In genomic region chrX:77731821-77732419, GRCh38 we compare ENCODE assay signal across 1 cellular context.
TF ChIP-seq lines count a peak whose summit lies in the region.

No MANE protein-coding gene starts in this region.

TF ChIP-seq in HepG2, 621 proteins besides CTCF, POLR2A, EP300 and RAD21 (continued from another document):
- TF ChIP-seq MTERF4 (CRISPR knock-in tag; IDR thresholded peaks at IDR 0.05) = no peak
- TF ChIP-seq EZH2 (conservative IDR thresholded peaks at IDR 0.05; ENCODE audit: low read depth, low read length) = no peak
- peak; percentile 37 for TF ChIP-seq STAG1 (CRISPR knock-in tag; IDR thresholded peaks at IDR 0.05)
- no peak for TF ChIP-seq ZNF296 (CRISPR knock-in tag; conservative IDR thresholded peaks at IDR 0.05)
- TF ChIP-seq SNAI1 (CRISPR knock-in tag; IDR thresholded peaks at IDR 0.05; ENCODE audit: borderline replicate concordance) = no peak
- TF ChIP-seq ZNF562 (CRISPR knock-in tag; IDR thresholded peaks at IDR 0.05; ENCODE audit: borderline replicate concordance) = no peak
- TF ChIP-seq ZNF143 (CRISPR knock-in tag; IDR thresholded peaks at IDR 0.05) = no peak
- no peak for TF ChIP-seq CC2D1A (CRISPR knock-in tag; IDR thresholded peaks at IDR 0.05)
- TF ChIP-seq TEF (CRISPR knock-in tag; IDR thresholded peaks at IDR 0.05) = no peak
- TF ChIP-seq SETDB1 (CRISPR knock-in tag; IDR thresholded peaks at IDR 0.05; ENCODE audit: borderline replicate concordance) = no peak
- no peak for TF ChIP-seq TAF15 (IDR thresholded peaks at IDR 0.05; ENCODE audit: low read depth, low read length, poor library complexity, severe bottlenecking)
- no peak for TF ChIP-seq SOX13 (IDR thresholded peaks at IDR 0.05)
- 0 out of 4 replicates have a peak, but pooled peaks of 1 of the 2 experiments have one; percentile 16 for TF ChIP-seq SOX13 (CRISPR knock-in tag; conservative IDR thresholded peaks at IDR 0.05 in 1 of 2, IDR thresholded peaks at IDR 0.05 in 1 of 2)
- TF ChIP-seq JUND (CRISPR knock-in tag; IDR thresholded peaks at IDR 0.05) = no peak
- no peak for TF ChIP-seq NR2F6 (IDR thresholded peaks at IDR 0.05)
- TF ChIP-seq NR2F6 (CRISPR knock-in tag; IDR thresholded peaks at IDR 0.05) = 0 out of 2 replicates have a peak, but pooled peaks have one; percentile 18
- no peak for TF ChIP-seq SKIL (CRISPR knock-in tag; IDR thresholded peaks at IDR 0.05; ENCODE audit: borderline replicate concordance)
- no peak for TF ChIP-seq ZBTB46 (CRISPR knock-in tag; IDR thresholded peaks at IDR 0.05; ENCODE audit: borderline replicate concordance)
- TF ChIP-seq RBFOX2 (IDR thresholded peaks at IDR 0.05; ENCODE audit: low read depth, low read length) = no peak
- peak; percentile 30; the same call in 1 of the 2 replicates for TF ChIP-seq ARID4A (CRISPR knock-in tag; IDR thresholded peaks at IDR 0.05; ENCODE audit: borderline replicate concordance)
- TF ChIP-seq ZNF33A (CRISPR knock-in tag; IDR thresholded peaks at IDR 0.05; ENCODE audit: borderline replicate concordance) = no peak
- TF ChIP-seq NR3C1 (CRISPR knock-in tag; IDR thresholded peaks at IDR 0.05) = no peak
- TF ChIP-seq MXD3 (CRISPR knock-in tag; IDR thresholded peaks at IDR 0.05) = no peak
- no peak for TF ChIP-seq GATA4 (IDR thresholded peaks at IDR 0.05; ENCODE audit: borderline replicate concordance, low read depth)
- TF ChIP-seq BRCA1 (CRISPR knock-in tag; IDR thresholded peaks at IDR 0.05) = no peak
- TF ChIP-seq ATAD3A (CRISPR knock-in tag; IDR thresholded peaks at IDR 0.05) = no peak
- TF ChIP-seq TFAP4 (IDR thresholded peaks at IDR 0.05; ENCODE audit: borderline replicate concordance, low read depth) = peak; percentile 64; the same call in 1 of the 2 replicates
- no peak for TF ChIP-seq ZNF879 (CRISPR knock-in tag; IDR thresholded peaks at IDR 0.05)
- no peak for TF ChIP-seq RNF219 (CRISPR knock-in tag; IDR thresholded peaks at IDR 0.05)
- no peak for TF ChIP-seq ZNF274 (CRISPR knock-in tag; IDR thresholded peaks at IDR 0.05)
TF ChIP-seq in HepG2: peak in this region for 14.
